21 cellular contexts compared by ENCODE assay signal in the genomic region with DNA sequence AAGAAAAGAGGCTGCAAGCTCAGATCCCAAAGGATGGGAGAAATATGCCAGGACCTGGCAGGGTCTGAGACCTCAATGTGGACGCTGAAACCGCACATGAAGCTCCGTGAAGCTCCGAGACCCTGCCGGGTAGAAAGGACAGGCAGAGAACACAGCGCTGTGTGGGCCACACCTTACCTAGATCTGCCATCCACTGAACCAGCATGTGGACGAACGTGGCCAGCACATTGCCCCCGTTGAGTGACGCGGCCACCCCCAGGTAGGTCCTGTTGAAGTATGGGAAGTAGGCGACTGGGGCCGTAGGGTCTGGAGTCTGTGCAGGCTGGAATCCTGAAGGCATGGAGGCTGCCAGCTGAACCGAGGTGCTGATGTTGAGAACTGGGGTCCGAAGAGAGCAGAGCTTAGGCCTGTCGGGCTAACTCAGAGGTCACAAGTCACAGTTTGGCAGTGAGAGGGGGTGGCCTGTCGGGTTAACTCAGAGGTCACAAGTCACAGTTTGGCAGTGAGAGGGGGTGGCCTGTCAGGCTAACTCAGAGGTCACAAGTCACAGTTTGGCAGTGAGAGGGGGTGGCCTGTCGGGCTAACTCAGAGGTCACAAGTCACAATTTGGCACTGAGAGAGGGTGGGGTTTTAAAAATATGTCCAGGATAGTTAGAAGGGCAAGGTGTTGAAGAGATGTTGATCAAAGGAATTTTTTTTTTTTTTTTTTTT. TPM values are rescaled to one million over a fixed set of nuclear protein-coding genes. Genes with fewer than 3 reads are reported as not detected.
DNase-seq lines count a peak whose midpoint lies in the region; ATAC-seq, FAIRE-seq and TF ChIP-seq lines count a peak whose summit lies in the region.
"Had no signal": no experiment of that assay in that cellular context is flagged by ENCODE, and none has a peak within 500 bp of the region (broad histone marks: within the 10 kb centered on the region; RNA-seq: fewer than 3 reads in every experiment).

No MANE protein-coding gene starts in this region.

- H3K9me3 Mint-ChIP-seq in stimulated activated effector memory CD8-positive, alpha-beta T cell treated with anti-CD3 and anti-CD28 coated beads, Interleukin-12 subunit alpha, Interleukin-12 subunit beta, amount 100 ng/mL, for 72 hours: no peaks in the 10 kb centered on the region
- H3K9me3 Mint-ChIP-seq: CD8-positive, alpha-beta memory T cell had no signal

- TF ChIP-seq POLR2A in IMR-90 (IDR thresholded peaks at IDR 0.05; ENCODE audit: low read depth, low read length) (no peak), right lobe of liver (IDR thresholded peaks at IDR 0.05) (no peak)

- no peaks in the 10 kb centered on the region; the same call in 1 of the 2 replicates for H4K20me1 ChIP-seq in IMR-90 (ENCODE audit: insufficient read depth, low read length)

- TF ChIP-seq RAD21 in IMR-90 (IDR thresholded peaks at IDR 0.05; ENCODE audit: low read length): no peak

- TF ChIP-seq CTCF in IMR-90 (conservative IDR thresholded peaks at IDR 0.05; ENCODE audit: low read depth, low read length) (no peak), kidney (IDR thresholded peaks at IDR 0.05; ENCODE audit: borderline replicate concordance, extremely low read depth, insufficient read depth) (no peak), right lobe of liver (IDR thresholded peaks at IDR 0.05) (no peak)

- H3K9ac ChIP-seq in IMR-90 (ENCODE audit: low read depth, low read length): no peak overlapping the region
- H3K9ac ChIP-seq in kidney (ENCODE audit: low read length in 2 of 2): no peak overlapping the region

- in situ Hi-C loops in IMR-90 (cut with MboI; ENCODE audit: low sequenced_read_pairs): no loop called here

- no peaks in the 10 kb centered on the region for H3K4me1 Mint-ChIP-seq in stimulated activated effector memory CD8-positive, alpha-beta T cell treated with anti-CD3 and anti-CD28 coated beads, Interleukin-12 subunit alpha, Interleukin-12 subunit beta, amount 100 ng/mL, for 72 hours
- H3K4me1 Mint-ChIP-seq: CD8-positive, alpha-beta memory T cell had no signal

- intact Hi-C loops in IMR-90 (cut with micrococcal nuclease) (no loop called here), kidney (cut with DNase I) (no loop called here), right lobe of liver (cut with DNase I) (no loop called here)

- H3K79me1 ChIP-seq in IMR-90 (ENCODE audit: low read depth in 1 of 2, low read length in 2 of 2): no peaks in the 10 kb centered on the region

- BruUV-seq in IMR-90 (replicated peaks; lab: Mats Ljungman, UMichigan): no TSS peak

- WGBS in IMR-90 (ENCODE audit: extremely low coverage in 2 of 2, insufficient read length in 1 of 2), 2 experiments: 96% methylated on average over 5 of the region's 18 CpGs; no CpG with 5 or more reads in 1 of the 2 experiments
- 60% methylated on average over 8 of the region's 18 CpGs for WGBS in right lobe of liver (ENCODE audit: insufficient coverage, low coverage, low lambda C conversion rate, missing lambda C conversion rate)

- CTCF ChIA-PET in IMR-90 (lab: Yijun Ruan, JAX): no interaction called here

- H3K27me3 ChIP-seq in IMR-90 (ENCODE audit: control insufficient read depth, insufficient read depth, low read length) (no peaks in the 10 kb centered on the region), right lobe of liver (no peaks in the 10 kb centered on the region)
- H3K27me3 ChIP-seq: BE2C had no signal

- no peak overlapping the region for H2BK5ac ChIP-seq in IMR-90 (ENCODE audit: low read depth, low read length, poor library complexity, severe bottlenecking)

- no peak overlapping the region for H3K56ac ChIP-seq in IMR-90 (ENCODE audit: extremely low read depth, insufficient read depth, low read length)

- POLR2A ChIA-PET in IMR-90 (lab: Charles Lee; ENCODE audit: unreplicated experiment): no interaction called here

- H3K4me3 ChIP-seq in IMR-90 (ENCODE audit: insufficient read depth, low read depth, low read length): no peak overlapping the region
- H3K4me3 ChIP-seq in kidney (ENCODE audit: low read length in 2 of 2): no peak overlapping the region
- no peak overlapping the region for H3K4me3 ChIP-seq in right lobe of liver
- H3K4me3 ChIP-seq: K562 had no signal

- H2BK120ac ChIP-seq in IMR-90 (ENCODE audit: low read depth, low read length): no peak overlapping the region

- H3K23ac ChIP-seq in IMR-90 (ENCODE audit: low read depth, low read length): no peak overlapping the region

- dilution Hi-C loops in IMR-90 (cut with HindIII; ENCODE audit: low sequenced_read_pairs, unreplicated experiment): no loop called here

- no peak overlapping the region for H4K5ac ChIP-seq in IMR-90 (ENCODE audit: low read depth, low read length)

- H3K4ac ChIP-seq in IMR-90 (ENCODE audit: low read depth, low read length): no peak overlapping the region

- 0 out of 2 replicates have a peak, but pooled peaks cover 6% of the 10 kb centered on the region for H3K9me1 ChIP-seq in IMR-90 (ENCODE audit: insufficient read depth, low read length)

- no peak overlapping the region for H3K14ac ChIP-seq in IMR-90 (replicated peaks; ENCODE audit: low read depth, low read length)

- peak overlapping the region; percentile 55 for H2AK9ac ChIP-seq in IMR-90 (replicated peaks; ENCODE audit: low read depth, low read length, poor library complexity)

- H3K36me3 Mint-ChIP-seq in stimulated activated effector memory CD8-positive, alpha-beta T cell treated with anti-CD3 and anti-CD28 coated beads, Interleukin-12 subunit alpha, Interleukin-12 subunit beta, amount 100 ng/mL, for 72 hours: peaks cover 78% of the 10 kb centered on the region

- no peak overlapping the region for H2BK20ac ChIP-seq in IMR-90 (ENCODE audit: low read depth, low read length)

- no peak overlapping the region for H4K8ac ChIP-seq in IMR-90 (ENCODE audit: low read depth in 2 of 2, low read length in 2 of 2)

- no peak for ATAC-seq in IMR-90 (ENCODE audit: low read depth)
- ATAC-seq in right lobe of liver: peak; percentile 19 to 63 (median 28)
- ATAC-seq in stimulated activated effector memory CD8-positive, alpha-beta T cell treated with anti-CD3 and anti-CD28 coated beads, Interleukin-12 subunit alpha, Interleukin-12 subunit beta, amount 100 ng/mL, for 72 hours: no peak
- ATAC-seq in HG03095 (IDR thresholded peaks at IDR 0.05; ENCODE audit: unreplicated experiment): no peak
- ATAC-seq: K562 had no signal

- H3K9me3 ChIP-seq in IMR-90 (ENCODE audit: control insufficient read depth, insufficient read depth, low read length) (no peaks in the 10 kb centered on the region), kidney (ENCODE audit: control insufficient read depth in 1 of 2, low read length in 2 of 2) (no peaks in the 10 kb centered on the region), right lobe of liver (no peaks in the 10 kb centered on the region)
- H3K9me3 ChIP-seq: BE2C had no signal

- no peak overlapping the region for H2BK15ac ChIP-seq in IMR-90 (ENCODE audit: low read depth, low read length)

- no peak for FAIRE-seq in kidney (lab: Jason Lieb, UNC)
- FAIRE-seq: A204.1, D721Med, GM18507, K562 had no signal

- no peak overlapping the region for H3K18ac ChIP-seq in IMR-90 (ENCODE audit: low read depth, low read length)

- H2AK5ac ChIP-seq in IMR-90 (ENCODE audit: low read depth, low read length): no peak overlapping the region

- H3K4me1 ChIP-seq in IMR-90 (ENCODE audit: control insufficient read depth, insufficient read depth, low read length) (no peaks in the 10 kb centered on the region), kidney (ENCODE audit: control insufficient read depth in 1 of 2, insufficient read depth in 1 of 2, low read depth in 1 of 2, low read length in 2 of 2) (no peaks in the 10 kb centered on the region), right lobe of liver (peaks cover 0 to 26% (median 7%) of the 10 kb centered on the region in 4 donors)
- H3K4me1 ChIP-seq: BE2C had no signal

- H3K36me3 ChIP-seq in IMR-90 (ENCODE audit: control insufficient read depth, insufficient read depth, low read length) (peaks cover 37% of the 10 kb centered on the region), kidney (ENCODE audit: control insufficient read depth in 1 of 2, insufficient read depth in 2 of 2, low read length in 2 of 2) (peaks cover 29 to 47% of the 10 kb centered on the region in 2 donors), right lobe of liver (peaks cover 0 to 77% (median 41%) of the 10 kb centered on the region in 4 donors)
- H3K36me3 ChIP-seq: BE2C had no signal

- H2AFZ ChIP-seq in IMR-90 (replicated peaks; ENCODE audit: low read length, poor library complexity): no peak overlapping the region

- no peak overlapping the region for H3K4me3 Mint-ChIP-seq in stimulated activated effector memory CD8-positive, alpha-beta T cell treated with anti-CD3 and anti-CD28 coated beads, Interleukin-12 subunit alpha, Interleukin-12 subunit beta, amount 100 ng/mL, for 72 hours
- H3K4me3 Mint-ChIP-seq: CD8-positive, alpha-beta memory T cell had no signal

- H3K27ac ChIP-seq in IMR-90 (ENCODE audit: insufficient read depth, low read length) (no peak overlapping the region), kidney (ENCODE audit: low read depth in 2 of 2, low read length in 2 of 2) (no peak overlapping the region), right lobe of liver (no peak overlapping the region)

- H3K27ac Mint-ChIP-seq in stimulated activated effector memory CD8-positive, alpha-beta T cell treated with anti-CD3 and anti-CD28 coated beads, Interleukin-12 subunit alpha, Interleukin-12 subunit beta, amount 100 ng/mL, for 72 hours: peak overlapping the region; percentile 81

- H3K4me2 ChIP-seq in IMR-90 (ENCODE audit: low read depth, low read length): no peak overlapping the region

- no peak overlapping the region for H4K91ac ChIP-seq in IMR-90 (ENCODE audit: insufficient read depth, low read depth, low read length)

- DNase-seq in IMR-90: no peak
- peak; percentile 56 for DNase-seq in kidney
- DNase-seq in right lobe of liver: peak in 1 of 3 donors; percentile 58
- DNase-seq in stimulated activated effector memory CD8-positive, alpha-beta T cell treated with anti-CD3 and anti-CD28 coated beads, Interleukin-12 subunit alpha, Interleukin-12 subunit beta, amount 100 ng/mL, for 72 hours (ENCODE audit: low spot score in 2 of 2): no peak
- DNase-seq in SW480 (ENCODE audit: low spot score): no peak
- no peak for DNase-seq in activated CD4-positive, alpha-beta T cell treated with anti-CD3 and anti-CD28 coated beads, Interleukin-2, amount 50 U/mL, for 48 hours
- DNase-seq: ACHN; BE2C; C1 segment of cervical spinal cord; CD4-positive, CD25-positive, alpha-beta regulatory T cell; CD8-positive, alpha-beta memory T cell; COR-L47; DMS79; GDM1; GOT3; H7 had no signal

RNA-seq across cellular contexts. Expression of a gene that starts 6.1 kb away (rescaled TPM):
- total RNA-seq in IMR-90 (2012; rRNA removed) (0.28 and 0.54 TPM in 2 replicates), kidney (4.2 TPM), right lobe of liver (10 to 100 TPM in 1 of 6 experiments, 1 to 10 TPM in 5; 3.1 to 12.0 (median 6.4) TPM)
- polyA plus RNA-seq in IMR-90 (2012; rRNA removed) (1.5 and 1.9 TPM in 2 replicates), kidney (ENCODE audit: insufficient read depth, low read depth, low replicate concordance) (4.7 TPM)
- polyA plus RNA-seq in IMR-90 (2012; cell fraction: cytosol; rRNA removed): 0.74 and 0.99 TPM in 2 replicates
- 14.3 and 14.8 TPM in 2 replicates for polyA plus RNA-seq in IMR-90 (2012; cell fraction: nucleus; rRNA removed; ENCODE audit: low replicate concordance)

RNA-seq across cellular contexts. Expression of a gene that starts 20.7 kb away (rescaled TPM):
- total RNA-seq in IMR-90 (2012; rRNA removed) (12.8 and 14.3 TPM in 2 replicates), kidney (17.5 TPM), right lobe of liver (10 to 100 TPM; 13.5 to 26.1 (median 22.8) TPM)
- polyA plus RNA-seq in IMR-90 (2012; rRNA removed) (10.7 and 11.1 TPM in 2 replicates), kidney (ENCODE audit: insufficient read depth, low read depth, low replicate concordance) (9.2 TPM)
- 7.5 and 9.2 TPM in 2 replicates for polyA plus RNA-seq in IMR-90 (2012; cell fraction: cytosol; rRNA removed)
- 20.4 and 20.5 TPM in 2 replicates for polyA plus RNA-seq in IMR-90 (2012; cell fraction: nucleus; rRNA removed; ENCODE audit: low replicate concordance)

RNA-seq across cellular contexts. Expression of a gene that starts 21.2 kb away (rescaled TPM):
- total RNA-seq in IMR-90 (2012; rRNA removed) (4.7 and 6.9 TPM in 2 replicates), kidney (15.7 TPM), right lobe of liver (10 to 100 TPM in 2 of 6 experiments, 1 to 10 TPM in 4; 6.7 to 30.3 (median 9.4) TPM)
- polyA plus RNA-seq in IMR-90 (2012; rRNA removed) (4.7 and 5.3 TPM in 2 replicates), kidney (ENCODE audit: insufficient read depth, low read depth, low replicate concordance) (11.9 TPM)
- polyA plus RNA-seq in IMR-90 (2012; cell fraction: cytosol; rRNA removed): 3.1 and 5.1 TPM in 2 replicates
- polyA plus RNA-seq in IMR-90 (2012; cell fraction: nucleus; rRNA removed; ENCODE audit: low replicate concordance): 8.7 and 9.4 TPM in 2 replicates

RNA-seq across cellular contexts. Expression of a gene that starts 53.1 kb away (rescaled TPM):
- total RNA-seq in IMR-90 (2012; rRNA removed) (146 and 170 TPM in 2 replicates), kidney (158 TPM), right lobe of liver (10 to 100 TPM in 4 of 6 experiments, 1 to 10 TPM in 2; 8.1 to 60.9 (median 34.7) TPM)
- polyA plus RNA-seq in IMR-90 (2012; rRNA removed) (176 and 196 TPM in 2 replicates), kidney (ENCODE audit: insufficient read depth, low read depth, low replicate concordance) (128 TPM)
- 234 and 272 TPM in 2 replicates for polyA plus RNA-seq in IMR-90 (2012; cell fraction: cytosol; rRNA removed)
- 101 and 135 TPM in 2 replicates for polyA plus RNA-seq in IMR-90 (2012; cell fraction: nucleus; rRNA removed; ENCODE audit: low replicate concordance)

RNA-seq across cellular contexts. Expression of a gene that starts 53.3 kb away (rescaled TPM):
- total RNA-seq in IMR-90 (2012; rRNA removed): 10.8 and 10.9 TPM in 2 replicates
- polyA plus RNA-seq in IMR-90 (2012; rRNA removed): 80.5 and 84.4 TPM in 2 replicates
- polyA plus RNA-seq in IMR-90 (2012; cell fraction: cytosol; rRNA removed): 22.8 and 105 TPM in 2 replicates
- 23.6 and 35.6 TPM in 2 replicates for polyA plus RNA-seq in IMR-90 (2012; cell fraction: nucleus; rRNA removed; ENCODE audit: low replicate concordance)
- 25.6 TPM for total RNA-seq in kidney
- polyA plus RNA-seq in kidney (ENCODE audit: insufficient read depth, low read depth, low replicate concordance): 77.1 TPM
- total RNA-seq in right lobe of liver: 10 to 100 TPM; 19.7 to 27.7 (median 24.4) TPM

Comparison
In these comparisons a context has a peak if more than half of its experiments do, and no peak if none do; other contexts are left out.
1. ATAC-seq: peak in right lobe of liver (4 of 4); none in IMR-90 (single experiment), stimulated activated effector memory CD8-positive, alpha-beta T cell treated with anti-CD3 and anti-CD28 coated beads, Interleukin-12 subunit alpha, Interleukin-12 subunit beta, amount 100 ng/mL, for 72 hours (single experiment) and HG03095 (single experiment).